In genomic region chr2:177693658-177694334, GRCh38 we compare ENCODE assay signal across 1 cellular context.
A peak's percentile ranks its signal among the peaks of the same experiment; 100 is the strongest.
TF ChIP-seq lines count a peak whose summit lies in the region.

No MANE protein-coding gene starts in this region.

TF ChIP-seq in K562, 482 proteins besides CTCF, POLR2A, EP300 and RAD21 (continued from another document):
- no peak for TF ChIP-seq PBX2 (CRISPR knock-in tag; IDR thresholded peaks at IDR 0.05; ENCODE audit: low read depth)
- TF ChIP-seq PBX2 (tag; conservative IDR thresholded peaks at IDR 0.05; ENCODE audit: low read depth): peak; percentile 98
- no peak for TF ChIP-seq NR0B1 (IDR thresholded peaks at IDR 0.05; ENCODE audit: partially characterized antibody)
- TF ChIP-seq ZBTB11 (CRISPR knock-in tag; IDR thresholded peaks at IDR 0.05): peak in 1 of 3 experiments; percentile 48; a peak in 1 of 6 replicates
- TF ChIP-seq GATA2 (CRISPR knock-in tag; IDR thresholded peaks at IDR 0.05): peak; percentile 89
- peak; percentile 88 for TF ChIP-seq FOXM1 (IDR thresholded peaks at IDR 0.05; ENCODE audit: low read depth)
- no peak for TF ChIP-seq FOXM1 (CRISPR knock-in tag; IDR thresholded peaks at IDR 0.05; ENCODE audit: low read depth)
- TF ChIP-seq ZNF75A (CRISPR knock-in tag; IDR thresholded peaks at IDR 0.05): peak; percentile 43; the same call in 1 of the 2 replicates
- TF ChIP-seq ZNF253 (CRISPR knock-in tag; conservative IDR thresholded peaks at IDR 0.05): no peak
- peak; percentile 68; the same call in 1 of the 2 replicates for TF ChIP-seq CC2D1A (IDR thresholded peaks at IDR 0.05)
- TF ChIP-seq LCOR (CRISPR knock-in tag; IDR thresholded peaks at IDR 0.05): no peak; the same call in 1 of the 2 replicates
- TF ChIP-seq ILF3 (IDR thresholded peaks at IDR 0.05; ENCODE audit: borderline replicate concordance): no peak
- peak; percentile 82 for TF ChIP-seq ZNF24 (IDR thresholded peaks at IDR 0.05)
- 0 out of 2 replicates have a peak, but pooled peaks have one; percentile 20 for TF ChIP-seq ETV1 (tag; conservative IDR thresholded peaks at IDR 0.05; ENCODE audit: low read depth)
- TF ChIP-seq CGGBP1 (CRISPR knock-in tag; IDR thresholded peaks at IDR 0.05): no peak
- TF ChIP-seq SIRT6 (IDR thresholded peaks at IDR 0.05; ENCODE audit: low read depth, low read length): no peak
- no peak for TF ChIP-seq RBM39 (optimal IDR thresholded peaks at IDR 0.05; ENCODE audit: low read depth, low read length)
- peak; percentile 66; the same call in 1 of the 2 replicates for TF ChIP-seq IRF9 (tag; IDR thresholded peaks at IDR 0.05)
- TF ChIP-seq KLF6 (CRISPR knock-in tag; IDR thresholded peaks at IDR 0.05; ENCODE audit: borderline replicate concordance): no peak
- no peak for TF ChIP-seq GMEB1 (CRISPR knock-in tag; IDR thresholded peaks at IDR 0.05)
- peak; percentile 89 for TF ChIP-seq ZNF644 (tag; IDR thresholded peaks at IDR 0.05; ENCODE audit: low read depth)
- TF ChIP-seq E2F3 (CRISPR knock-in tag; IDR thresholded peaks at IDR 0.05): no peak
- TF ChIP-seq ZNF699 (CRISPR knock-in tag; IDR thresholded peaks at IDR 0.05; ENCODE audit: insufficient replicate concordance): no peak
- no peak for TF ChIP-seq RUNX1 (IDR thresholded peaks at IDR 0.05; ENCODE audit: low read depth)
- no peak for TF ChIP-seq ZNF12 (CRISPR knock-in tag; IDR thresholded peaks at IDR 0.05)
- TF ChIP-seq PRPF4 (IDR thresholded peaks at IDR 0.05; ENCODE audit: insufficient read depth, low read depth, low read length, poor library complexity, severe bottlenecking): no peak
- peak; percentile 98 for TF ChIP-seq SOX6 (IDR thresholded peaks at IDR 0.05)
- peak; percentile 90 for TF ChIP-seq NFIC (IDR thresholded peaks at IDR 0.05)
- no peak for TF ChIP-seq SREBF2 (CRISPR knock-in tag; IDR thresholded peaks at IDR 0.05)
- no peak for TF ChIP-seq ZKSCAN3 (CRISPR knock-in tag; IDR thresholded peaks at IDR 0.05)
- no peak for TF ChIP-seq MITF (IDR thresholded peaks at IDR 0.05)
- peak; percentile 89 for TF ChIP-seq STAT5A (IDR thresholded peaks at IDR 0.05; ENCODE audit: borderline replicate concordance, low read length)
- TF ChIP-seq GATAD2B (IDR thresholded peaks at IDR 0.05; ENCODE audit: borderline replicate concordance): no peak
- TF ChIP-seq HDAC3 (IDR thresholded peaks at IDR 0.05; ENCODE audit: borderline replicate concordance, partially characterized antibody): peak; percentile 87
